ENCODE assay signal across 33 cellular contexts in the genomic region with DNA sequence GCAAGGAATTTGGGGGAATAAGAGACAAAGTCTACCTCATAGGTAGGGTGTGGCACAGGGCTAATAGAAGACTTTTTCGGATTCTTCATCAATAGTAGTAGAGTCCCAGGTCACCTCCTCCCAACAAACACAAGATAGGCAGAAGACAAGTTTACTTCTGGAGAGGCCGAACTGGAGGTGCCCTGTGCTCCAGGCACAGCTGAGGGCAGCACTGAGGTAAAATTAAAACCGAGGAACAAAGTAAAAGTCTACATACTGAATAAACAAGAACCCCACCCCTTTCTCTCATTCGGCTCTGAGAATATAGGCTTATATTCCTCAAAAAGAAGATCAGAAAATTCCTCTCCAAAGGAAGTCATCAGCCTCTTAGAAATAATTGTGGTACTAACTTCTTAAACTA.
DNase-seq lines count a peak whose midpoint lies in the region; ATAC-seq and TF ChIP-seq lines count a peak whose summit lies in the region.
"Had no signal": no experiment of that assay in that cellular context is flagged by ENCODE, and none has a peak within 500 bp of the region (broad histone marks: within the 10 kb centered on the region; RNA-seq: fewer than 3 reads in every experiment).

No MANE protein-coding gene starts in this region.

- no peak for DNase-seq in cardiac muscle cell (ENCODE audit: low read depth in 1 of 2, low spot score in 1 of 2)
- DNase-seq in Right ventricle myocardium superior: no peak
- no peak for DNase-seq in HFFc6
- peak; percentile 17 for DNase-seq in choroid plexus epithelial cell (ENCODE audit: low read depth)
- no peak for DNase-seq in retinal pigment epithelial cell (ENCODE audit: low read depth)
- DNase-seq in NCI-H2029 (lab: John Stamatoyannopoulos, UW): no peak
- DNase-seq: activated CD4-positive, alpha-beta T cell treated with anti-CD3 and anti-CD28 coated beads, Interleukin-2, amount 10 ng/mL, durations not matched to agents 24 days and 14 days; activated CD8-positive, alpha-beta memory T cell treated with anti-CD3 and anti-CD28 coated beads for 24 hours; activated naive CD8-positive, alpha-beta T cell treated with anti-CD3 and anti-CD28 coated beads, Interleukin-2, amount 10 ng/mL, durations not matched to agents 7 days and 5 days; activated T-cell treated with anti-CD3 and anti-CD28 coated beads for 4 hours; aorta; cortex of kidney; DND-41; effector memory CD8-positive, alpha-beta T cell; erythroblast; GF-D8; glutamatergic neuron; MG63; NCI-H1105; NCI-H187 treated with DMSO at 0.1 percent for 48 hours; NCI-H524 treated with DMSO at 0.1 percent for 48 hours; Peyer's patch; posterior cingulate gyrus; right cardiac atrium; SJCRH30; stimulated activated CD4-positive, alpha-beta T cell treated with anti-CD3 and anti-CD28 coated beads, Interleukin-1b, Interleukin-23, amount 100 ng/mL, for 48 hours; stimulated activated naive CD4-positive, alpha-beta T cell treated with Interleukin-2 at 50 U/mL for 16 hours; T1000 had no signal

- H3K27ac Mint-ChIP-seq in HFFc6: no peak overlapping the region
- H3K27ac Mint-ChIP-seq: activated CD4-positive, alpha-beta T cell treated with anti-CD3 and anti-CD28 coated beads, Interleukin-2, amount 10 ng/mL, durations not matched to agents 24 days and 14 days; activated naive CD8-positive, alpha-beta T cell treated with anti-CD3 and anti-CD28 coated beads, Interleukin-2, amount 10 ng/mL, durations not matched to agents 7 days and 5 days; effector memory CD8-positive, alpha-beta T cell; neural progenitor cell had no signal

- no peaks in the 10 kb centered on the region for H3K9me3 ChIP-seq in cardiac muscle cell (ENCODE audit: low read depth)
- H3K9me3 ChIP-seq: BLaER1, MG63, Peyer's patch, suprapubic skin had no signal

- H3K4me1 Mint-ChIP-seq in HFFc6 (ENCODE audit: low read depth): no peaks in the 10 kb centered on the region
- H3K4me1 Mint-ChIP-seq: activated CD4-positive, alpha-beta T cell treated with anti-CD3 and anti-CD28 coated beads, Interleukin-2, amount 10 ng/mL, durations not matched to agents 24 days and 14 days; activated naive CD8-positive, alpha-beta T cell treated with anti-CD3 and anti-CD28 coated beads, Interleukin-2, amount 10 ng/mL, durations not matched to agents 7 days and 5 days; neural progenitor cell had no signal

- no peaks in the 10 kb centered on the region for H3K36me3 Mint-ChIP-seq in HFFc6 (ENCODE audit: low read depth)
- H3K36me3 Mint-ChIP-seq: activated naive CD8-positive, alpha-beta T cell treated with anti-CD3 and anti-CD28 coated beads, Interleukin-2, amount 10 ng/mL, durations not matched to agents 7 days and 5 days; neural progenitor cell had no signal

- no peaks in the 10 kb centered on the region for H3K36me3 ChIP-seq in cardiac muscle cell
- H3K36me3 ChIP-seq: BLaER1, MG63, neural progenitor cell, Peyer's patch, SJCRH30, suprapubic skin had no signal

- no peak overlapping the region for H3K27ac ChIP-seq in cardiac muscle cell
- H3K27ac ChIP-seq: BLaER1, neural progenitor cell, Peyer's patch, suprapubic skin had no signal

- H3K9me3 Mint-ChIP-seq in HFFc6: no peaks in the 10 kb centered on the region
- H3K9me3 Mint-ChIP-seq: activated CD4-positive, alpha-beta T cell treated with anti-CD3 and anti-CD28 coated beads, Interleukin-2, amount 10 ng/mL, durations not matched to agents 24 days and 14 days; activated naive CD8-positive, alpha-beta T cell treated with anti-CD3 and anti-CD28 coated beads, Interleukin-2, amount 10 ng/mL, durations not matched to agents 7 days and 5 days; effector memory CD8-positive, alpha-beta T cell had no signal

- intact Hi-C loops in Right ventricle myocardium superior (cut with DNase I): no loop called here

- ATAC-seq in Right ventricle myocardium superior (ENCODE audit: poor library complexity) (no peak), GM19035 (IDR thresholded peaks at IDR 0.05; ENCODE audit: unreplicated experiment) (no peak), HG03457 (IDR thresholded peaks at IDR 0.05; ENCODE audit: unreplicated experiment) (no peak)
- ATAC-seq: effector memory CD8-positive, alpha-beta T cell; right cardiac atrium had no signal

- no peaks in the 10 kb centered on the region for H3K27me3 ChIP-seq in cardiac muscle cell
- H3K27me3 ChIP-seq: BLaER1, MG63, neural progenitor cell, Peyer's patch, SJCRH30, suprapubic skin had no signal

- H3K4me3 ChIP-seq in cardiac muscle cell (no peak overlapping the region), choroid plexus epithelial cell (ENCODE audit: low read depth, low read length) (no peak overlapping the region), retinal pigment epithelial cell (ENCODE audit: low read length) (no peak overlapping the region)
- H3K4me3 ChIP-seq: BLaER1, MG63, neural progenitor cell, Peyer's patch, SJCRH30, suprapubic skin had no signal

- no peak overlapping the region; the same call in 1 of the 2 replicates for H3K4me3 Mint-ChIP-seq in HFFc6
- H3K4me3 Mint-ChIP-seq: activated CD4-positive, alpha-beta T cell treated with anti-CD3 and anti-CD28 coated beads, Interleukin-2, amount 10 ng/mL, durations not matched to agents 24 days and 14 days; activated naive CD8-positive, alpha-beta T cell treated with anti-CD3 and anti-CD28 coated beads, Interleukin-2, amount 10 ng/mL, durations not matched to agents 7 days and 5 days; effector memory CD8-positive, alpha-beta T cell; neural progenitor cell had no signal

- TF ChIP-seq CTCF in cardiac muscle cell (IDR thresholded peaks at IDR 0.05; ENCODE audit: low read depth, low read length) (peak; percentile 4), HFFc6 (IDR thresholded peaks at IDR 0.05) (0 out of 2 replicates have a peak, but pooled peaks have one; percentile 17), choroid plexus epithelial cell (conservative IDR thresholded peaks at IDR 0.05; ENCODE audit: low read depth, low read length) (peak; percentile 33), retinal pigment epithelial cell (conservative IDR thresholded peaks at IDR 0.05; ENCODE audit: low read depth, low read length) (peak; percentile 9)

- peaks cover 6% of the 10 kb centered on the region; the same call in 1 of the 2 replicates for H3K27me3 Mint-ChIP-seq in HFFc6 (ENCODE audit: insufficient read depth)
- H3K27me3 Mint-ChIP-seq: activated CD4-positive, alpha-beta T cell treated with anti-CD3 and anti-CD28 coated beads, Interleukin-2, amount 10 ng/mL, durations not matched to agents 24 days and 14 days had no signal

- no peaks in the 10 kb centered on the region for H3K4me1 ChIP-seq in cardiac muscle cell (ENCODE audit: low read depth)
- H3K4me1 ChIP-seq: BLaER1, neural progenitor cell, Peyer's patch, suprapubic skin had no signal
